1 cellular context compared by ENCODE assay signal in the genomic region with DNA sequence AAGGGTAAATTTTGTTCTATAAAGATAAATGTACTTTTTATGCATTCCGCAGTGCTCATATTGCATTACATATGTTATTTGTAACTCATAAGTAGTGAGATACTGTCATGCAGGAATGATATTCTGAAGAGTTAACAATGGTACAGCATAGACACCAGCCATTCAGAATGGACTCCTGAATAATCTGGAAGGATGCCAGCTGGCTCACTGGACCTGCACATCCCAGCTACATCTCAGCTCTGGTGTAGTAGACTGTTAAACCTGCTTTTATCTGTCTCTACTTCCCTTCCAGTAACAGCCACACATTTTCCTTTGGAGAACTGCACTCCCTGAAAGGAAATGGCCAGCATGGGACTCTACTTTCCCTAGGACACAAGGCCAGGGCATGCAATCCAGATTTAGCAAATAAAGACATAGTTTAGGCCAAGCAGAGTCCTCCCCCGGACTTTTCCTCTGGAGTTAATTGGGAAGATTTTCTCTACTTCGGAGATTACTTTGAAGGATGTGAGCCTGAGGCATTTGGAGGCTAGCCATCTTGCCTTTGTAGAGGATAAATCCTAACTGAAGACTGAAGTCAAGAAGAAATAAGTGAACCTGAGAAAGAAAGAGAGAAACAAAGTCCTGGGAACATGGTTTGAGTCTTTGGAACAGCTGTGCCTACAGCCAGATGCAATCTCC.
TF ChIP-seq lines count a peak whose summit lies in the region.

No MANE protein-coding gene starts in this region.

TF ChIP-seq in A549, 52 proteins besides CTCF, POLR2A, EP300 and RAD21 (continued from another document):
- no peak for TF ChIP-seq PHF8 (IDR thresholded peaks at IDR 0.05; ENCODE audit: borderline replicate concordance, low read depth)
- no peak for TF ChIP-seq ZFP36 (IDR thresholded peaks at IDR 0.05; ENCODE audit: borderline replicate concordance, partially characterized antibody)
- no peak for TF ChIP-seq CHD4 (IDR thresholded peaks at IDR 0.05; ENCODE audit: borderline replicate concordance)
- no peak for TF ChIP-seq CBX2 (IDR thresholded peaks at IDR 0.05; ENCODE audit: borderline replicate concordance, low read depth)
- no peak for TF ChIP-seq HOXB13 (CRISPR knock-in tag; IDR thresholded peaks at IDR 0.05; ENCODE audit: low read depth)
- TF ChIP-seq, protein P1, sequence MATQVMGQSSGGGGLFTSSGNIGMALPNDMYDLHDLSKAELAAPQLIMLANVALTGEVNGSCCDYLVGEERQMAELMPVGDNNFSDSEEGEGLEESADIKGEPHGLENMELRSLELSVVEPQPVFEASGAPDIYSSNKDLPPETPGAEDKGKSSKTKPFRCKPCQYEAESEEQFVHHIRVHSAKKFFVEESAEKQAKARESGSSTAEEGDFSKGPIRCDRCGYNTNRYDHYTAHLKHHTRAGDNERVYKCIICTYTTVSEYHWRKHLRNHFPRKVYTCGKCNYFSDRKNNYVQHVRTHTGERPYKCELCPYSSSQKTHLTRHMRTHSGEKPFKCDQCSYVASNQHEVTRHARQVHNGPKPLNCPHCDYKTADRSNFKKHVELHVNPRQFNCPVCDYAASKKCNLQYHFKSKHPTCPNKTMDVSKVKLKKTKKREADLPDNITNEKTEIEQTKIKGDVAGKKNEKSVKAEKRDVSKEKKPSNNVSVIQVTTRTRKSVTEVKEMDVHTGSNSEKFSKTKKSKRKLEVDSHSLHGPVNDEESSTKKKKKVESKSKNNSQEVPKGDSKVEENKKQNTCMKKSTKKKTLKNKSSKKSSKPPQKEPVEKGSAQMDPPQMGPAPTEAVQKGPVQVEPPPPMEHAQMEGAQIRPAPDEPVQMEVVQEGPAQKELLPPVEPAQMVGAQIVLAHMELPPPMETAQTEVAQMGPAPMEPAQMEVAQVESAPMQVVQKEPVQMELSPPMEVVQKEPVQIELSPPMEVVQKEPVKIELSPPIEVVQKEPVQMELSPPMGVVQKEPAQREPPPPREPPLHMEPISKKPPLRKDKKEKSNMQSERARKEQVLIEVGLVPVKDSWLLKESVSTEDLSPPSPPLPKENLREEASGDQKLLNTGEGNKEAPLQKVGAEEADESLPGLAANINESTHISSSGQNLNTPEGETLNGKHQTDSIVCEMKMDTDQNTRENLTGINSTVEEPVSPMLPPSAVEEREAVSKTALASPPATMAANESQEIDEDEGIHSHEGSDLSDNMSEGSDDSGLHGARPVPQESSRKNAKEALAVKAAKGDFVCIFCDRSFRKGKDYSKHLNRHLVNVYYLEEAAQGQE (IDR thresholded peaks at IDR 0.05), result no peak
- no peak for TF ChIP-seq ESRRA (IDR thresholded peaks at IDR 0.05; ENCODE audit: borderline replicate concordance, low read length)
- TF ChIP-seq CBX8 (IDR thresholded peaks at IDR 0.05), result no peak
